Comparison of ENCODE assay signal across 20 cellular contexts in the genomic region with DNA sequence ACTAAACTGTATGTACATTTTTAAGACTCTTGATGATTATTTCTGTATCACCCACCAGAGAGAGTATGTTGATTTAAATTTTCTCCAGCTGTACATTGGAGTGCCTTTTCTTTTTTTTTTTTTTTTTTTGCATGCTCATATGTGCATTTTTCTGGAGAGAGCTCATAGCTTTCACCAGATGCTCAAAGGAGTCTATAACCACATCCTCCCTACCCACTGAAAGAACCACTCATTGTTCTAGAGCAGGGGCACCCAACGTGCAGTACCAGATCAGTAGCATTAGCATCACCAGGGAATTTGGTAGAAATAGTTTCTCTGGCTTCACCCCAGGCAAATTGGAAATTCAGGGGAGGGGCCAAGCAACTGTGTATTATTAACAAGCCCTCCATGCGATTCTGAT. TPM values are rescaled to one million over a fixed set of nuclear protein-coding genes. Genes with fewer than 3 reads are reported as not detected.
DNase-seq lines count a peak whose midpoint lies in the region; ATAC-seq and TF ChIP-seq lines count a peak whose summit lies in the region.
"Had no signal": no experiment of that assay in that cellular context is flagged by ENCODE, and none has a peak within 500 bp of the region (broad histone marks: within the 10 kb centered on the region; RNA-seq: fewer than 3 reads in every experiment).

No MANE protein-coding gene starts in this region.

- no peaks in the 10 kb centered on the region for H3K27me3 ChIP-seq in suprapubic skin
- H3K27me3 ChIP-seq: BLaER1, neutrophil had no signal

- DNase-seq in AG09319 (ENCODE audit: extremely low read depth, low read depth) (peak; percentile 7), HFFc6 (peak; percentile 50), amniotic stem cell (lab: John Stamatoyannopoulos, UW) (peak; percentile 1), glomerular visceral epithelial cell (ENCODE audit: extremely low spot score) (peak; percentile 59), type B pancreatic cell (ENCODE audit: extremely low spot score, unreplicated experiment) (no peak), suprapubic skin (ENCODE audit: low spot score in 2 of 2) (no peak), MV-4-11 (lab: John Stamatoyannopoulos, UW) (no peak)
- DNase-seq: activated CD4-positive, alpha-beta T cell treated with anti-CD3 and anti-CD28 coated beads, Interleukin-2, amount 50 U/mL, for 4 hours; effector CD4-positive, alpha-beta T cell; glutamatergic neuron; islet precursor cell; NCI-H1092 treated with DMSO at 0.1 percent for 48 hours had no signal

- peaks cover 47% of the 10 kb centered on the region for H3K36me3 ChIP-seq in suprapubic skin
- H3K36me3 ChIP-seq: BLaER1 had no signal

- no peak for TF ChIP-seq EP300 in suprapubic skin (IDR thresholded peaks at IDR 0.05)

- H3K4me1 Mint-ChIP-seq in HFFc6 (ENCODE audit: low read depth) (peaks cover 26% of the 10 kb centered on the region), type B pancreatic cell (ENCODE audit: unreplicated experiment) (no peaks in the 10 kb centered on the region)
- H3K4me1 Mint-ChIP-seq: IgD-negative memory B cell; stimulated activated memory B cell treated with anti-CD40 and anti-IgM and Interleukin-4, amounts not matched to agents 10 μg/mL and 1 μg/mL and 100 μg/mL, for 72 hours had no signal

- no peak for ATAC-seq in HG03457 (IDR thresholded peaks at IDR 0.05; ENCODE audit: unreplicated experiment)
- ATAC-seq: HCT116; stimulated activated memory B cell treated with anti-CD40 and anti-IgM and Interleukin-4, amounts not matched to agents 10 μg/mL and 1 μg/mL and 100 μg/mL, for 72 hours had no signal

- H3K9me3 Mint-ChIP-seq in HFFc6 (no peaks in the 10 kb centered on the region), type B pancreatic cell (no peaks in the 10 kb centered on the region)
- H3K9me3 Mint-ChIP-seq: IgD-negative memory B cell; stimulated activated memory B cell treated with anti-CD40 and anti-IgM and Interleukin-4, amounts not matched to agents 10 μg/mL and 1 μg/mL and 100 μg/mL, for 72 hours had no signal

- H3K27ac ChIP-seq in suprapubic skin: no peak overlapping the region
- H3K27ac ChIP-seq: BLaER1, neutrophil had no signal

- H3K9me3 ChIP-seq in suprapubic skin: no peaks in the 10 kb centered on the region
- H3K9me3 ChIP-seq: BLaER1, neutrophil had no signal

- H3K36me3 Mint-ChIP-seq in HFFc6 (ENCODE audit: low read depth) (peaks cover 15% of the 10 kb centered on the region; the same call in 1 of the 2 replicates), type B pancreatic cell (peaks cover 6% of the 10 kb centered on the region)

- H3K27ac Mint-ChIP-seq in HFFc6 (peak overlapping the region; percentile 64), type B pancreatic cell (no peak overlapping the region)
- H3K27ac Mint-ChIP-seq: IgD-negative memory B cell; stimulated activated memory B cell treated with anti-CD40 and anti-IgM and Interleukin-4, amounts not matched to agents 10 μg/mL and 1 μg/mL and 100 μg/mL, for 72 hours had no signal

- TF ChIP-seq POLR2A in suprapubic skin (IDR thresholded peaks at IDR 0.05): no peak

- no peak overlapping the region for H3K4me3 Mint-ChIP-seq in HFFc6
- no peak overlapping the region for H3K4me3 Mint-ChIP-seq in type B pancreatic cell
- H3K4me3 Mint-ChIP-seq: IgD-negative memory B cell; stimulated activated memory B cell treated with anti-CD40 and anti-IgM and Interleukin-4, amounts not matched to agents 10 μg/mL and 1 μg/mL and 100 μg/mL, for 72 hours had no signal

- TF ChIP-seq CTCF in AG09319 (IDR thresholded peaks at IDR 0.05; ENCODE audit: low read depth, low read length): no peak
- no peak for TF ChIP-seq CTCF in HFFc6 (IDR thresholded peaks at IDR 0.05)
- TF ChIP-seq CTCF in type B pancreatic cell (conservative IDR thresholded peaks at IDR 0.05): no peak
- TF ChIP-seq CTCF in suprapubic skin (IDR thresholded peaks at IDR 0.05): no peak

- WGBS in suprapubic skin: 74% methylated on average over 2 of the region's 2 CpGs

- H3K4me3 ChIP-seq in suprapubic skin: no peak overlapping the region
- H3K4me3 ChIP-seq: BLaER1 had no signal

- H3K27me3 Mint-ChIP-seq in HFFc6 (ENCODE audit: insufficient read depth) (no peaks in the 10 kb centered on the region; the same call in 1 of the 2 replicates), type B pancreatic cell (no peaks in the 10 kb centered on the region)
- H3K27me3 Mint-ChIP-seq: IgD-negative memory B cell; stimulated activated memory B cell treated with anti-CD40 and anti-IgM and Interleukin-4, amounts not matched to agents 10 μg/mL and 1 μg/mL and 100 μg/mL, for 72 hours had no signal

- no peaks in the 10 kb centered on the region for H3K4me1 ChIP-seq in suprapubic skin
- H3K4me1 ChIP-seq: BLaER1 had no signal

RNA-seq across cellular contexts. Expression of a gene that starts 53.9 kb away (rescaled TPM):
- total RNA-seq in HFFc6 (2021; fragmentation: NEBNext Ultra II Directional; extraction: Animal tissue kit (Norgen Biotek cat#: 25700)): 1 to 10 TPM; 1.1 to 2.1 (median 1.4) TPM
- total RNA-seq in type B pancreatic cell (ENCODE audit: low replicate concordance) (0.38 and 1.3 TPM in 2 replicates), suprapubic skin (1 to 10 TPM in 3 of 4 donors, not detected in 1; 1.1 to 1.7 (median 1.5) TPM)
- total RNA-seq: skeletal muscle tissue, urinary bladder had no signal

Comparison
In these comparisons a context has a peak if more than half of its experiments do, and no peak if none do; other contexts are left out.
1. DNase-seq: peak in AG09319 (single experiment), HFFc6 (single experiment), amniotic stem cell (single experiment) and glomerular visceral epithelial cell (single experiment); none in type B pancreatic cell (single experiment), suprapubic skin (0 of 2) and MV-4-11 (single experiment).